9 cellular contexts compared by ENCODE assay signal in the genomic region with DNA sequence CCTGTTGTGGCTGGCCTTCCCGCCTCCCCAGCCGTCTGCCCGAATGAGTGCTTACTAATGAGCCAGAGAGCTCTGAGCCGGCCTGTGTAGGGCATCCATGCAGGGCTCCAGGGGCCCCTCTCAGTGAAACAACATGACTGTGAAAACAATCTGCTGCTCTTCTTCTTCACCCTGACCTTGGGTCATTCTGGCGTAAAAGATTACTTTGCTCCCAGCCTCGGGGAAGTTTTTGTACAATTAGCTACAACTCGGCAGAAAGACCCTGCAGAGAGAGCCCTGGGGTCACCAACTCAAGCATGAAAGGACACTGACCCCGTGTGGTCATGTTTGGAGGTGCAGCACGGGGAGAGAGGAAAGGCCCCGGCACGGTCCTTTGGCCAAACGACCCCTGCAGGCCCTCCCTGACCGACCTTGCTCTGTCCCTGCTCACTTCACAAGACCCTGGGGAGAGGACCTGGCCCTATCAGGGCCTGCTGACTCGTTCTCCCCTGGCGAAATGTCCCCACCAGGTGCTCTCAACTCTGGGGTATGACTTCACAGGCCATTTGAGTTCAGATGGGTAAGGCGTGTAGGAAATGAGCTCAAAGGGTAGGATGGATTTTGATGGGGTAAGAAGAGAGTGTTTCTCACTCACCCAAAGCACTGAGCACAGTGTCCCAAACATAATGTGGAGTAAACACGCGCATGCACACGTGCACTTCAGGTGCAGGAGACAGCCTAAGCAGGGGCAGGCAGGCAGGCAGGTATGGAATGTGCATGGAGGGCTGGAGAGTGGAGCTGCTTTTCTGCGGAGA. TPM values are rescaled to one million over a fixed set of nuclear protein-coding genes. Genes with fewer than 3 reads are reported as not detected.
DNase-seq lines count a peak whose midpoint lies in the region; ATAC-seq, FAIRE-seq and TF ChIP-seq lines count a peak whose summit lies in the region.
"Had no signal": no experiment of that assay in that cellular context is flagged by ENCODE, and none has a peak within 500 bp of the region (broad histone marks: within the 10 kb centered on the region; RNA-seq: fewer than 3 reads in every experiment).

No MANE protein-coding gene starts in this region.

- H3K4me3 ChIP-seq in Caco-2 (ENCODE audit: low read depth, low read length): no peak overlapping the region
- no peak overlapping the region for H3K4me3 ChIP-seq in IMR-90 (ENCODE audit: insufficient read depth, low read depth, low read length)
- H3K4me3 ChIP-seq in RWPE2 (ENCODE audit: severe bottlenecking): no peak overlapping the region
- H3K4me3 ChIP-seq in pancreas: no peak overlapping the region
- H3K4me3 ChIP-seq in tibial artery: no peak overlapping the region

- no peak overlapping the region for H3K56ac ChIP-seq in IMR-90 (ENCODE audit: extremely low read depth, insufficient read depth, low read length)

- no peak overlapping the region; the same call in 1 of the 2 replicates for H2AK5ac ChIP-seq in IMR-90 (ENCODE audit: low read depth, low read length)

- H3K14ac ChIP-seq in IMR-90 (replicated peaks; ENCODE audit: low read depth, low read length): no peak overlapping the region

- H3K27me3 ChIP-seq in Caco-2 (replicated peaks; ENCODE audit: control insufficient read depth, insufficient read depth, low read length) (no peaks in the 10 kb centered on the region), IMR-90 (ENCODE audit: control insufficient read depth, insufficient read depth, low read length) (no peaks in the 10 kb centered on the region), RWPE2 (ENCODE audit: insufficient read depth, poor library complexity, severe bottlenecking) (no peaks in the 10 kb centered on the region), pancreas (no peaks in the 10 kb centered on the region), tibial artery (no peaks in the 10 kb centered on the region)

- 6% methylated on average over 3 of the region's 20 CpGs; no CpG with 5 or more reads in 1 of the 2 experiments for WGBS in IMR-90 (ENCODE audit: extremely low coverage in 2 of 2, insufficient read length in 1 of 2), 2 experiments
- WGBS in pancreas, 2 donors: 20 to 22% methylated on average over 20 of the region's 20 CpGs

- H3K4ac ChIP-seq in IMR-90 (ENCODE audit: low read depth, low read length): no peak overlapping the region; the same call in 1 of the 2 replicates

- H2AFZ ChIP-seq in IMR-90 (replicated peaks; ENCODE audit: low read length, poor library complexity): peak overlapping the region; percentile 91

- TF ChIP-seq RAD21 in IMR-90 (IDR thresholded peaks at IDR 0.05; ENCODE audit: low read length): peak; percentile 95

- H4K8ac ChIP-seq in IMR-90 (ENCODE audit: low read depth in 2 of 2, low read length in 2 of 2): peak overlapping the region in 1 of 2 experiments; percentile 90; a peak in 2 of 4 replicates

- in situ Hi-C loops in IMR-90 (cut with MboI; ENCODE audit: low sequenced_read_pairs): loop anchor here (10.0 kb wide), 1 partner anchor 688 kb away; no protein-coding TSS in a partner anchor

- no peak overlapping the region for H3K4me2 ChIP-seq in IMR-90 (ENCODE audit: low read depth, low read length)

- H2BK120ac ChIP-seq in IMR-90 (ENCODE audit: low read depth, low read length): peak overlapping the region; percentile 28; the same call in 1 of the 2 replicates

- peak; percentile 90 for ATAC-seq in GM21381 (IDR thresholded peaks at IDR 0.05; ENCODE audit: unreplicated experiment)
- ATAC-seq in IMR-90 (ENCODE audit: low read depth): peak; percentile 97
- ATAC-seq in RWPE2 (ENCODE audit: low read depth): peak; percentile 78
- ATAC-seq in pancreas: peak; percentile 75 to 96 (median 92)

- H3K27ac ChIP-seq in IMR-90 (ENCODE audit: insufficient read depth, low read length) (no peak overlapping the region), RWPE2 (ENCODE audit: poor library complexity, severe bottlenecking) (no peak overlapping the region), pancreas (no peak overlapping the region), tibial artery (peak overlapping the region in 1 of 2 donors; percentile 9)

- H3K36me3 Mint-ChIP-seq in Caco-2 (ENCODE audit: insufficient read depth, unreplicated experiment): peaks cover 5% of the 10 kb centered on the region
- no peaks in the 10 kb centered on the region for H3K36me3 Mint-ChIP-seq in glutamatergic neuron (ENCODE audit: unreplicated experiment)
- H3K36me3 Mint-ChIP-seq: activated naive CD4-positive, alpha-beta T cell treated with anti-CD3 and anti-CD28 coated beads, Interleukin-2, amount 50 U/mL, for 24 hours had no signal

- H3K27ac Mint-ChIP-seq in Caco-2 (ENCODE audit: unreplicated experiment) (peak overlapping the region; percentile 77), glutamatergic neuron (ENCODE audit: unreplicated experiment) (no peak overlapping the region)
- H3K27ac Mint-ChIP-seq: activated naive CD4-positive, alpha-beta T cell treated with anti-CD3 and anti-CD28 coated beads, Interleukin-2, amount 50 U/mL, for 24 hours had no signal

- H3K18ac ChIP-seq in IMR-90 (ENCODE audit: low read depth, low read length): no peak overlapping the region

- peak; percentile 95 to 98 for TF ChIP-seq CTCF in Caco-2 (IDR thresholded peaks at IDR 0.05; ENCODE audit: insufficient read depth in 1 of 2, low read depth in 1 of 2, low read length in 1 of 2, severe bottlenecking in 1 of 2, unreplicated experiment in 1 of 2)
- TF ChIP-seq CTCF in IMR-90 (conservative IDR thresholded peaks at IDR 0.05; ENCODE audit: low read depth, low read length): peak; percentile 93
- TF ChIP-seq CTCF in RWPE2 (IDR thresholded peaks at IDR 0.05; ENCODE audit: poor library complexity, severe bottlenecking): peak; percentile 95
- TF ChIP-seq CTCF in glutamatergic neuron (IDR thresholded peaks at IDR 0.05; ENCODE audit: partially characterized antibody, unreplicated experiment): peak; percentile 95
- peak; percentile 87 to 98 (median 96) for TF ChIP-seq CTCF in pancreas (IDR thresholded peaks at IDR 0.05)
- peak; percentile 95 to 97 for TF ChIP-seq CTCF in tibial artery (IDR thresholded peaks at IDR 0.05)

- H3K9ac ChIP-seq in IMR-90 (ENCODE audit: low read depth, low read length): no peak overlapping the region

- peak overlapping the region; percentile 52 for H2AK9ac ChIP-seq in IMR-90 (replicated peaks; ENCODE audit: low read depth, low read length, poor library complexity)

- H4K5ac ChIP-seq in IMR-90 (ENCODE audit: low read depth, low read length): 0 out of 2 replicates have a peak overlapping the region, but pooled peaks have one; percentile 43

- no peak for FAIRE-seq in pancreas (lab: Jason Lieb, UNC)

- H3K9me3 ChIP-seq in Caco-2: no peaks in the 10 kb centered on the region
- no peaks in the 10 kb centered on the region for H3K9me3 ChIP-seq in IMR-90 (ENCODE audit: control insufficient read depth, insufficient read depth, low read length)
- no peaks in the 10 kb centered on the region for H3K9me3 ChIP-seq in RWPE2 (ENCODE audit: severe bottlenecking)
- no peaks in the 10 kb centered on the region for H3K9me3 ChIP-seq in pancreas
- H3K9me3 ChIP-seq in tibial artery: no peaks in the 10 kb centered on the region

- H4K91ac ChIP-seq in IMR-90 (ENCODE audit: insufficient read depth, low read depth, low read length): no peak overlapping the region

- CTCF ChIA-PET in Caco-2 (lab: Charles Lee): interaction anchor here (0.6 to 2.1 kb wide), 20 partner anchors 21 to 1147 kb away, joined by 3 to 45 read pairs (median 4); no protein-coding TSS in a partner anchor
- CTCF ChIA-PET in IMR-90 (lab: Yijun Ruan, JAX): interaction anchor here (0.6 to 3.5 kb wide), 24 partner anchors 12 to 714 kb away, joined by 3 to 16 read pairs (median 4); no protein-coding TSS in a partner anchor

- dilution Hi-C loops in IMR-90 (cut with HindIII; ENCODE audit: low sequenced_read_pairs, unreplicated experiment): no loop called here

- peak overlapping the region; percentile 66; the same call in 1 of the 2 replicates for H2BK20ac ChIP-seq in IMR-90 (ENCODE audit: low read depth, low read length)

- BruUV-seq in Caco-2 (replicated peaks; lab: Mats Ljungman, UMichigan) (no TSS peak), IMR-90 (replicated peaks; lab: Mats Ljungman, UMichigan) (no TSS peak)

- no peaks in the 10 kb centered on the region for H3K9me1 ChIP-seq in IMR-90 (ENCODE audit: insufficient read depth, low read length)

- H3K4me1 ChIP-seq in Caco-2 (peaks cover 9% of the 10 kb centered on the region), IMR-90 (ENCODE audit: control insufficient read depth, insufficient read depth, low read length) (no peaks in the 10 kb centered on the region; the same call in 1 of the 2 replicates), RWPE2 (ENCODE audit: insufficient read depth, poor library complexity, severe bottlenecking) (no peaks in the 10 kb centered on the region), pancreas (no peaks in the 10 kb centered on the region), tibial artery (peaks cover 0 to 11% (median 6%) of the 10 kb centered on the region in 4 donors)

- H3K27me3 Mint-ChIP-seq in Caco-2 (ENCODE audit: insufficient read depth, unreplicated experiment) (no peaks in the 10 kb centered on the region), glutamatergic neuron (ENCODE audit: unreplicated experiment) (peaks cover 2% of the 10 kb centered on the region)
- H3K27me3 Mint-ChIP-seq: activated naive CD4-positive, alpha-beta T cell treated with anti-CD3 and anti-CD28 coated beads, Interleukin-2, amount 50 U/mL, for 24 hours had no signal

- H3K36me3 ChIP-seq in Caco-2 (ENCODE audit: control insufficient read depth, insufficient read depth, low read length) (no peaks in the 10 kb centered on the region), IMR-90 (ENCODE audit: control insufficient read depth, insufficient read depth, low read length) (no peaks in the 10 kb centered on the region), RWPE2 (ENCODE audit: low read depth) (no peaks in the 10 kb centered on the region), pancreas (no peaks in the 10 kb centered on the region), tibial artery (no peaks in the 10 kb centered on the region)

- H4K20me1 ChIP-seq in IMR-90 (ENCODE audit: insufficient read depth, low read length): no peaks in the 10 kb centered on the region

- no peak; the same call in 1 of the 2 replicates for TF ChIP-seq POLR2A in IMR-90 (IDR thresholded peaks at IDR 0.05; ENCODE audit: low read depth, low read length)

- H2BK15ac ChIP-seq in IMR-90 (ENCODE audit: low read depth, low read length): no peak overlapping the region

- H3K4me3 Mint-ChIP-seq in Caco-2 (ENCODE audit: unreplicated experiment) (peak overlapping the region; percentile 28), glutamatergic neuron (ENCODE audit: unreplicated experiment) (no peak overlapping the region)
- H3K4me3 Mint-ChIP-seq: activated naive CD4-positive, alpha-beta T cell treated with anti-CD3 and anti-CD28 coated beads, Interleukin-2, amount 50 U/mL, for 24 hours had no signal

- H3K23ac ChIP-seq in IMR-90 (ENCODE audit: low read depth, low read length): no peak overlapping the region

- no peak overlapping the region for H2BK5ac ChIP-seq in IMR-90 (ENCODE audit: low read depth, low read length, poor library complexity, severe bottlenecking)

- no peaks in the 10 kb centered on the region for H3K79me1 ChIP-seq in IMR-90 (ENCODE audit: low read depth in 1 of 2, low read length in 2 of 2)

- intact Hi-C loops in Caco-2 (cut with micrococcal nuclease; ENCODE audit: unreplicated experiment): loop anchor here (1.0 to 5.0 kb wide), 5 partner anchors 215 to 695 kb away; no protein-coding TSS in a partner anchor
- intact Hi-C loops in IMR-90 (cut with micrococcal nuclease): loop anchor here (1.0 to 10.0 kb wide), 6 partner anchors 228 to 690 kb away; partner anchors contain the start of gene RALGPS2
- intact Hi-C loops in pancreas (cut with DNase I): loop anchor here in 2 of 3 donors (5.0 to 10.0 kb wide), 3 partner anchors 238 to 465 kb away; no protein-coding TSS in a partner anchor
- intact Hi-C loops in tibial artery (cut with DNase I; ENCODE audit: low total_unique reads): loop anchor here (2.0 to 5.0 kb wide), 3 partner anchors 190 to 460 kb away; no protein-coding TSS in a partner anchor

- POLR2A ChIA-PET in Caco-2 (lab: Charles Lee) (interaction anchor here (0.5 to 1.3 kb wide), 2 partner anchors 18 to 278 kb away, joined by 3 to 5 read pairs; partner anchors contain the start of gene RALGPS2), IMR-90 (lab: Charles Lee; ENCODE audit: unreplicated experiment) (interaction anchor here (0.5 to 1.0 kb wide), 2 partner anchors 190 to 462 kb away, joined by 3 to 5 read pairs; no protein-coding TSS in a partner anchor)

- peaks cover 7% of the 10 kb centered on the region for H3K4me1 Mint-ChIP-seq in Caco-2 (ENCODE audit: low read depth, unreplicated experiment)
- peaks cover 7% of the 10 kb centered on the region for H3K4me1 Mint-ChIP-seq in glutamatergic neuron (ENCODE audit: low read depth, unreplicated experiment)

- no peaks in the 10 kb centered on the region for H3K9me3 Mint-ChIP-seq in Caco-2 (ENCODE audit: unreplicated experiment)
- no peaks in the 10 kb centered on the region for H3K9me3 Mint-ChIP-seq in glutamatergic neuron (ENCODE audit: unreplicated experiment)
- H3K9me3 Mint-ChIP-seq: activated naive CD4-positive, alpha-beta T cell treated with anti-CD3 and anti-CD28 coated beads, Interleukin-2, amount 50 U/mL, for 24 hours had no signal

- peak; percentile 83 to 86 for DNase-seq in Caco-2
- peak; percentile 52 for DNase-seq in IMR-90
- peak; percentile 73 for DNase-seq in RWPE2 (ENCODE audit: low spot score)
- DNase-seq in activated effector memory CD4-positive, alpha-beta T cell treated with Interleukin-2 at 50 U/mL for 16 hours: peak; percentile 41
- DNase-seq in glutamatergic neuron: peak; percentile 96
- DNase-seq in pancreas: peak; percentile 44 to 89 (median 70)
- peak; percentile 80 to 83 for DNase-seq in tibial artery

RNA-seq across cellular contexts. Expression of gene FAM20B, which starts 22.9 kb away (rescaled TPM):
- 24.5 and 26.1 TPM in 2 replicates for total RNA-seq in Caco-2 (2022)
- total RNA-seq in IMR-90 (2012; rRNA removed): 36.7 and 38.4 TPM in 2 replicates
- polyA plus RNA-seq in IMR-90 (2012; rRNA removed): 13.4 and 17.1 TPM in 2 replicates
- 6.9 and 7.0 TPM in 2 replicates for polyA plus RNA-seq in IMR-90 (2012; cell fraction: cytosol; rRNA removed)
- 3.9 and 9.7 TPM in 2 replicates for polyA plus RNA-seq in IMR-90 (2012; cell fraction: nucleus; rRNA removed; ENCODE audit: low replicate concordance)
- total RNA-seq in glutamatergic neuron (ENCODE audit: unreplicated experiment): 39.3 TPM
- 10 to 100 TPM; 13.2 to 24.6 (median 17.9) TPM for total RNA-seq in pancreas
- polyA plus RNA-seq in pancreas: 10 to 100 TPM in 1 of 2 donors, 1 to 10 TPM in 1; 5.4 to 10.3 TPM

Comparison
In these comparisons a context has a peak if more than half of its experiments do, and no peak if none do; other contexts are left out.
1. DNase-seq: peak in every context shown above with its lines; median percentile 96 in glutamatergic neuron; 84 in Caco-2; 82 in tibial artery; 73 in RWPE2; 70 in pancreas; 52 in IMR-90; 41 in activated effector memory CD4-positive, alpha-beta T cell treated with Interleukin-2 at 50 U/mL for 16 hours.